In the genomic region with DNA sequence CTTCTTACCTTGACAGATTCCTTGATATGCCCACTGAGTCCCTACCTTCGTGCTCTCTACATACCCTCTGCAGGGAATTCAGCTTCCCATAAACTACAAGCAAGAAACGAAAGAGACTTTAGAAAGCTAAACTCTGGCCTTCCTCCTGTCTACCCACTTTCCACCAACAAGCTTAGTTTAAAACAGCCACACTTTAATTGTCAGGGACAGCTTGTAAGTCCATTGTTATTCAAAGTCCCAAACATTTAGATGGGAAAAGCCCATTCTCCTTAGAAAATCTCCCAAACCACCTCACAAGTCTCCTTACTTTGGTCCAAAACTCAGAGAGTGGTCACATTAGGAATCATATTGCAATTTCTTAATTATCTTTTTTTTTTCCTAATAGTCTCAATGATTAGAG, we compare ENCODE assay signal across 17 cellular contexts.
"Had no signal": no experiment of that assay in that cellular context is flagged by ENCODE, and none has a peak within 500 bp of the region (broad histone marks: within the 10 kb centered on the region; RNA-seq: fewer than 3 reads in every experiment).

No MANE protein-coding gene starts in this region.

- H3K27ac ChIP-seq: epithelial cell of prostate, esophagus muscularis mucosa, thoracic aorta, transverse colon had no signal

- H3K9me3 Mint-ChIP-seq: stimulated activated naive B cell treated with anti-CD40 and anti-IgM and Interleukin-4, amounts not matched to agents 10 μg/mL and 1 μg/mL and 100 μg/mL, for 72 hours; stimulated activated naive CD8-positive, alpha-beta T cell treated with anti-CD3 and anti-CD28 coated beads, Interleukin-15, amount 100 ng/mL, for 72 hours had no signal

- H3K36me3 Mint-ChIP-seq: naive thymus-derived CD8-positive, alpha-beta T cell; stimulated activated naive B cell treated with anti-CD40 and anti-IgM and Interleukin-4, amounts not matched to agents 10 μg/mL and 1 μg/mL and 100 μg/mL, for 72 hours had no signal

- ATAC-seq: effector memory CD8-positive, alpha-beta T cell; left lobe of liver; mucosa of descending colon; naive thymus-derived CD8-positive, alpha-beta T cell; sciatic nerve; stimulated activated naive B cell treated with anti-CD40 and anti-IgM and Interleukin-4, amounts not matched to agents 10 μg/mL and 1 μg/mL and 100 μg/mL, for 72 hours; stimulated activated naive CD8-positive, alpha-beta T cell treated with anti-CD3 and anti-CD28 coated beads, Interleukin-15, amount 100 ng/mL, for 72 hours had no signal

- H3K36me3 ChIP-seq: esophagus muscularis mucosa, thoracic aorta, transverse colon had no signal

- DNase-seq: effector memory CD8-positive, alpha-beta T cell; foreskin fibroblast; islet precursor cell; mammary epithelial cell; mucosa of descending colon; naive thymus-derived CD8-positive, alpha-beta T cell; posterior cingulate gyrus; stimulated activated CD4-positive, alpha-beta T cell treated with anti-CD3 and anti-CD28 coated beads, Interleukin-2, amount 100 ng/mL, for 24 hours; stimulated activated CD4-positive, alpha-beta T cell treated with anti-CD3 and anti-CD28 coated beads, Interleukin-4, amount 100 ng/mL, for 4 hours; stimulated activated naive B cell treated with anti-CD40 and anti-IgM and Interleukin-4, amounts not matched to agents 10 μg/mL and 1 μg/mL and 100 μg/mL, for 72 hours; stimulated activated naive CD8-positive, alpha-beta T cell treated with anti-CD3 and anti-CD28 coated beads, Interleukin-15, amount 100 ng/mL, for 72 hours; transverse colon had no signal

- H3K27me3 Mint-ChIP-seq: effector memory CD8-positive, alpha-beta T cell; naive thymus-derived CD8-positive, alpha-beta T cell; stimulated activated naive B cell treated with anti-CD40 and anti-IgM and Interleukin-4, amounts not matched to agents 10 μg/mL and 1 μg/mL and 100 μg/mL, for 72 hours; stimulated activated naive CD8-positive, alpha-beta T cell treated with anti-CD3 and anti-CD28 coated beads, Interleukin-15, amount 100 ng/mL, for 72 hours had no signal

- H3K4me3 ChIP-seq: esophagus muscularis mucosa, mucosa of descending colon, thoracic aorta, transverse colon had no signal

- H3K27ac Mint-ChIP-seq: effector memory CD8-positive, alpha-beta T cell; naive thymus-derived CD8-positive, alpha-beta T cell; stimulated activated naive B cell treated with anti-CD40 and anti-IgM and Interleukin-4, amounts not matched to agents 10 μg/mL and 1 μg/mL and 100 μg/mL, for 72 hours; stimulated activated naive CD8-positive, alpha-beta T cell treated with anti-CD3 and anti-CD28 coated beads, Interleukin-15, amount 100 ng/mL, for 72 hours had no signal

- H3K4me1 Mint-ChIP-seq: naive thymus-derived CD8-positive, alpha-beta T cell; stimulated activated naive B cell treated with anti-CD40 and anti-IgM and Interleukin-4, amounts not matched to agents 10 μg/mL and 1 μg/mL and 100 μg/mL, for 72 hours; stimulated activated naive CD8-positive, alpha-beta T cell treated with anti-CD3 and anti-CD28 coated beads, Interleukin-15, amount 100 ng/mL, for 72 hours had no signal

- H3K9me3 ChIP-seq: esophagus muscularis mucosa, thoracic aorta, transverse colon had no signal

- H3K27me3 ChIP-seq: esophagus muscularis mucosa, transverse colon had no signal

- H3K4me3 Mint-ChIP-seq: effector memory CD8-positive, alpha-beta T cell; naive thymus-derived CD8-positive, alpha-beta T cell; stimulated activated naive B cell treated with anti-CD40 and anti-IgM and Interleukin-4, amounts not matched to agents 10 μg/mL and 1 μg/mL and 100 μg/mL, for 72 hours; stimulated activated naive CD8-positive, alpha-beta T cell treated with anti-CD3 and anti-CD28 coated beads, Interleukin-15, amount 100 ng/mL, for 72 hours had no signal

- H3K4me1 ChIP-seq: esophagus muscularis mucosa, transverse colon had no signal
